19 cellular contexts compared by ENCODE assay signal in the genomic region with DNA sequence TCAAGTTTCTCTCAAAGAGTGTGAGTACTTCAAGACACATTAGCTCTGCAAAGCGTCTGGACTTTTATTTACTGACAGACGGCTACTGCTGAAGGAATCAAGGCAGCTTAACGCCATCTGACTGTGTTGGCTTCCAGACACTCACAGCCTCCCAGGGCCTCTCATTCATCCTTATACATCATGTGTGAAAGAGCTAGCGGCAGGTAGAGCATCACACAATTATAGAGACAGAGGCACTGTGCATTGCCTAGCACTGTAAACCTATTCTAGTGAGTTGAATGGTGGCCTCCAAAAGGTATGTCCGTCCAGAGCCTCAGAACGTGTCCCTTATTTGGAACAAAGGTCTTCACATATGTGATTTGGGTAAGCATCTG.
DNase-seq lines count a peak whose midpoint lies in the region; ATAC-seq lines count a peak whose summit lies in the region.
"Had no signal": no experiment of that assay in that cellular context is flagged by ENCODE, and none has a peak within 500 bp of the region (broad histone marks: within the 10 kb centered on the region; RNA-seq: fewer than 3 reads in every experiment).

No MANE protein-coding gene starts in this region.

- H3K9me3 Mint-ChIP-seq in activated naive CD4-positive, alpha-beta T cell treated with anti-CD3 and anti-CD28 coated beads for 36 hours = no peaks in the 10 kb centered on the region
- H3K9me3 Mint-ChIP-seq in stimulated activated naive CD8-positive, alpha-beta T cell treated with anti-CD3 and anti-CD28 coated beads, Interleukin-15, amount 100 ng/mL, for 72 hours = peaks cover 0 to 4% of the 10 kb centered on the region in 2 donors

- no peak overlapping the region for H3K27ac Mint-ChIP-seq in activated naive CD4-positive, alpha-beta T cell treated with anti-CD3 and anti-CD28 coated beads for 36 hours
- peak overlapping the region in 1 of 2 donors; percentile 79 for H3K27ac Mint-ChIP-seq in stimulated activated naive CD8-positive, alpha-beta T cell treated with anti-CD3 and anti-CD28 coated beads, Interleukin-15, amount 100 ng/mL, for 72 hours
- H3K27ac Mint-ChIP-seq: naive thymus-derived CD4-positive, alpha-beta T cell had no signal

- H3K27me3 Mint-ChIP-seq in activated naive CD4-positive, alpha-beta T cell treated with anti-CD3 and anti-CD28 coated beads for 36 hours (ENCODE audit: low read depth) = peaks cover 4% of the 10 kb centered on the region
- no peaks in the 10 kb centered on the region for H3K27me3 Mint-ChIP-seq in stimulated activated naive CD8-positive, alpha-beta T cell treated with anti-CD3 and anti-CD28 coated beads, Interleukin-15, amount 100 ng/mL, for 72 hours
- H3K27me3 Mint-ChIP-seq: naive thymus-derived CD4-positive, alpha-beta T cell had no signal

- CTCF ChIA-PET in activated naive CD4-positive, alpha-beta T cell treated with anti-CD3 and anti-CD28 coated beads for 36 hours (lab: Charles Lee) = interaction anchor here (0.6 kb wide), 1 partner anchor 317 kb away, joined by 4 read pairs; no protein-coding TSS in a partner anchor

- H3K36me3 Mint-ChIP-seq in activated naive CD4-positive, alpha-beta T cell treated with anti-CD3 and anti-CD28 coated beads for 36 hours (ENCODE audit: low read depth) = no peaks in the 10 kb centered on the region

- intact Hi-C loops in activated naive CD4-positive, alpha-beta T cell treated with anti-CD3 and anti-CD28 coated beads for 36 hours (cut with micrococcal nuclease) = loop anchor here (1.0 kb wide), 4 partner anchors 18 to 171 kb away; no protein-coding TSS in a partner anchor

- peaks cover 57% of the 10 kb centered on the region for H3K4me1 Mint-ChIP-seq in activated naive CD4-positive, alpha-beta T cell treated with anti-CD3 and anti-CD28 coated beads for 36 hours (ENCODE audit: low read depth)
- H3K4me1 Mint-ChIP-seq in stimulated activated naive CD8-positive, alpha-beta T cell treated with anti-CD3 and anti-CD28 coated beads, Interleukin-15, amount 100 ng/mL, for 72 hours = peaks cover 64% of the 10 kb centered on the region

- peak; percentile 12 for ATAC-seq in GM21723 (IDR thresholded peaks at IDR 0.05; ENCODE audit: unreplicated experiment)
- ATAC-seq in HG03571 (IDR thresholded peaks at IDR 0.05; ENCODE audit: unreplicated experiment) = peak; percentile 4
- peak; percentile 12 for ATAC-seq in stimulated activated naive CD8-positive, alpha-beta T cell treated with anti-CD3 and anti-CD28 coated beads, Interleukin-15, amount 100 ng/mL, for 72 hours
- no peak for ATAC-seq in HG02678 (IDR thresholded peaks at IDR 0.05; ENCODE audit: unreplicated experiment)
- ATAC-seq in GM18868 (IDR thresholded peaks at IDR 0.05; ENCODE audit: unreplicated experiment) = no peak
- ATAC-seq: naive thymus-derived CD4-positive, alpha-beta T cell; psoas muscle had no signal

- peak; percentile 18 for DNase-seq in activated naive CD4-positive, alpha-beta T cell treated with anti-CD3 and anti-CD28 coated beads for 36 hours
- no peak for DNase-seq in activated naive CD4-positive, alpha-beta T cell (lab: John Stamatoyannopoulos, UW)
- DNase-seq in stimulated activated naive CD8-positive, alpha-beta T cell treated with anti-CD3 and anti-CD28 coated beads, Interleukin-15, amount 100 ng/mL, for 72 hours = no peak
- no peak for DNase-seq in stimulated activated CD4-positive, alpha-beta T cell treated with anti-CD3 and anti-CD28 coated beads, Interleukin-4, amount 100 ng/mL, for 1 hour
- DNase-seq: activated CD4-positive, alpha-beta T cell treated with anti-CD3 and anti-CD28 coated beads, Interleukin-2, amount 50 U/mL, for 4 hours; activated gamma-delta T cell; brain microvascular endothelial cell; DND-41; hippocampal formation; left ventricle myocardium inferior; naive thymus-derived CD4-positive, alpha-beta T cell; NCI-H1436; psoas muscle; T1000; upper lobe of left lung had no signal

- no peak overlapping the region for H3K4me3 Mint-ChIP-seq in activated naive CD4-positive, alpha-beta T cell treated with anti-CD3 and anti-CD28 coated beads for 36 hours
- peak overlapping the region; percentile 27 to 46 for H3K4me3 Mint-ChIP-seq in stimulated activated naive CD8-positive, alpha-beta T cell treated with anti-CD3 and anti-CD28 coated beads, Interleukin-15, amount 100 ng/mL, for 72 hours
- H3K4me3 Mint-ChIP-seq: naive thymus-derived CD4-positive, alpha-beta T cell had no signal

Comparison
In these comparisons a context has a peak if more than half of its experiments do, and no peak if none do; other contexts are left out.
1. ATAC-seq: peak in GM21723 (single experiment), HG03571 (single experiment) and stimulated activated naive CD8-positive, alpha-beta T cell treated with anti-CD3 and anti-CD28 coated beads, Interleukin-15, amount 100 ng/mL, for 72 hours (single experiment); none in HG02678 (single experiment) and GM18868 (single experiment).